Comparison of ENCODE assay signal across 9 cellular contexts in genomic region chr5:133048993-133049725, GRCh38. TPM values are rescaled to one million over a fixed set of nuclear protein-coding genes. Genes with fewer than 3 reads are reported as not detected.
A peak's percentile ranks its signal among the peaks of the same experiment; 100 is the strongest.
DNase-seq lines count a peak whose midpoint lies in the region; ATAC-seq and TF ChIP-seq lines count a peak whose summit lies in the region.
"Had no signal": no experiment of that assay in that cellular context is flagged by ENCODE, and none has a peak within 500 bp of the region (broad histone marks: within the 10 kb centered on the region; RNA-seq: fewer than 3 reads in every experiment).

No MANE protein-coding gene starts in this region.

- ATAC-seq in activated B cell treated with CpG ODN at 0.5 μM for 24 hours (ENCODE audit: low read depth) (no peak), GM19395 (IDR thresholded peaks at IDR 0.05; ENCODE audit: unreplicated experiment) (no peak), HG02763 (IDR thresholded peaks at IDR 0.05; ENCODE audit: unreplicated experiment) (no peak), GM18909 (IDR thresholded peaks at IDR 0.05; ENCODE audit: poor library complexity, unreplicated experiment) (no peak)
- ATAC-seq: stimulated activated naive CD8-positive, alpha-beta T cell treated with anti-CD3 and anti-CD28 coated beads, Interleukin-15, Interleukin-2, amounts not matched to agents 100 U/mL and 50 U/mL, for 24 hours had no signal

- H3K27ac ChIP-seq in iPS-18a (ENCODE audit: low read length) (peak overlapping the region; percentile 6), thyroid gland (peak overlapping the region in 2 of 3 donors; percentile 24 to 29)

- 32 to 33% methylated on average over 6 of the region's 6 CpGs for WGBS in thyroid gland, 2 donors

- CTCF ChIA-PET in activated naive CD4-positive, alpha-beta T cell treated with anti-CD3 and anti-CD28 coated beads, Interleukin-2, amount 10 ng/mL, durations not matched to agents 7 days and 5 days (lab: Charles Lee): interaction anchor here (0.9 kb wide), 1 partner anchor 9 kb away, joined by 3 read pairs; no protein-coding TSS in a partner anchor
- CTCF ChIA-PET in activated B cell treated with CpG ODN at 0.5 μM for 24 hours (lab: Charles Lee): no interaction called here

- no peak for TF ChIP-seq POLR2A in thyroid gland (IDR thresholded peaks at IDR 0.05)

- H3K36me3 Mint-ChIP-seq in activated naive CD4-positive, alpha-beta T cell treated with anti-CD3 and anti-CD28 coated beads, Interleukin-2, amount 10 ng/mL, durations not matched to agents 7 days and 5 days: peaks cover 5% of the 10 kb centered on the region
- H3K36me3 Mint-ChIP-seq in activated B cell treated with CpG ODN at 0.5 μM for 24 hours (ENCODE audit: low read depth): peaks cover 16% of the 10 kb centered on the region

- DNase-seq in activated naive CD4-positive, alpha-beta T cell treated with anti-CD3 and anti-CD28 coated beads, Interleukin-2, amount 10 ng/mL, durations not matched to agents 7 days and 5 days: no peak
- no peak for DNase-seq in activated naive CD4-positive, alpha-beta T cell (lab: John Stamatoyannopoulos, UW)
- no peak for DNase-seq in activated B cell treated with CpG ODN at 0.5 μM for 24 hours
- no peak for DNase-seq in thyroid gland
- DNase-seq: stimulated activated naive CD8-positive, alpha-beta T cell treated with anti-CD3 and anti-CD28 coated beads, Interleukin-15, Interleukin-2, amounts not matched to agents 100 U/mL and 50 U/mL, for 24 hours had no signal

- no peaks in the 10 kb centered on the region for H3K27me3 ChIP-seq in iPS-18a (ENCODE audit: control insufficient read depth, insufficient read depth, low read length)
- no peaks in the 10 kb centered on the region for H3K27me3 ChIP-seq in thyroid gland

- H3K4me3 ChIP-seq in iPS-18a (ENCODE audit: low read length): no peak overlapping the region
- H3K4me3 ChIP-seq in thyroid gland (replicated peaks in 1 of 3): no peak overlapping the region

- H3K9me3 Mint-ChIP-seq in activated naive CD4-positive, alpha-beta T cell treated with anti-CD3 and anti-CD28 coated beads, Interleukin-2, amount 10 ng/mL, durations not matched to agents 7 days and 5 days: no peaks in the 10 kb centered on the region
- H3K9me3 Mint-ChIP-seq in activated B cell treated with CpG ODN at 0.5 μM for 24 hours: no peaks in the 10 kb centered on the region

- no peaks in the 10 kb centered on the region for H3K9me3 ChIP-seq in iPS-18a (ENCODE audit: control insufficient read depth, low read depth, low read length)
- no peaks in the 10 kb centered on the region for H3K9me3 ChIP-seq in thyroid gland

- intact Hi-C loops in activated B cell treated with CpG ODN at 0.5 μM for 24 hours (cut with micrococcal nuclease): no loop called here
- intact Hi-C loops in thyroid gland (cut with DNase I): no loop called here

- H3K27ac Mint-ChIP-seq in activated naive CD4-positive, alpha-beta T cell treated with anti-CD3 and anti-CD28 coated beads, Interleukin-2, amount 10 ng/mL, durations not matched to agents 7 days and 5 days: peak overlapping the region; percentile 16
- peak overlapping the region; percentile 67 for H3K27ac Mint-ChIP-seq in activated B cell treated with CpG ODN at 0.5 μM for 24 hours

- H3K36me3 ChIP-seq in iPS-18a (ENCODE audit: control insufficient read depth, low read depth, low read length) (no peaks in the 10 kb centered on the region), thyroid gland (no peaks in the 10 kb centered on the region)

- H3K4me1 Mint-ChIP-seq in activated naive CD4-positive, alpha-beta T cell treated with anti-CD3 and anti-CD28 coated beads, Interleukin-2, amount 10 ng/mL, durations not matched to agents 7 days and 5 days: peaks cover 31% of the 10 kb centered on the region
- peaks cover 54% of the 10 kb centered on the region for H3K4me1 Mint-ChIP-seq in activated B cell treated with CpG ODN at 0.5 μM for 24 hours

- no peaks in the 10 kb centered on the region for H3K27me3 Mint-ChIP-seq in activated naive CD4-positive, alpha-beta T cell treated with anti-CD3 and anti-CD28 coated beads, Interleukin-2, amount 10 ng/mL, durations not matched to agents 7 days and 5 days
- H3K27me3 Mint-ChIP-seq in activated B cell treated with CpG ODN at 0.5 μM for 24 hours: no peaks in the 10 kb centered on the region

- peak overlapping the region; percentile 5 for H3K4me3 Mint-ChIP-seq in activated naive CD4-positive, alpha-beta T cell treated with anti-CD3 and anti-CD28 coated beads, Interleukin-2, amount 10 ng/mL, durations not matched to agents 7 days and 5 days
- H3K4me3 Mint-ChIP-seq in activated B cell treated with CpG ODN at 0.5 μM for 24 hours: no peak overlapping the region

- POLR2A ChIA-PET in activated B cell treated with CpG ODN at 0.5 μM for 24 hours (lab: Charles Lee): interaction anchor here (1.1 to 4.0 kb wide), 6 partner anchors 10 to 182 kb away, joined by 3 to 132 read pairs (median 7); partner anchors contain the start of genes AFF4 and UQCRQ

- TF ChIP-seq CTCF in activated B cell treated with CpG ODN at 0.5 μM for 24 hours (IDR thresholded peaks at IDR 0.05) (no peak), thyroid gland (IDR thresholded peaks at IDR 0.05) (no peak)

- no peak overlapping the region for H3K9ac ChIP-seq in iPS-18a (ENCODE audit: low read length)

- peaks cover 16% of the 10 kb centered on the region for H3K4me1 ChIP-seq in iPS-18a (ENCODE audit: control insufficient read depth, low read depth, low read length)
- H3K4me1 ChIP-seq in thyroid gland: peaks cover 13 to 21% of the 10 kb centered on the region in 2 donors

RNA-seq across cellular contexts. Expression of gene HSPA4, which starts 2.7 kb away (rescaled TPM):
- total RNA-seq in activated B cell treated with CpG ODN at 0.5 μM for 24 hours (152 and 162 TPM in 2 replicates), thyroid gland (10 to 100 TPM; 49.9 to 72.0 (median 70.5) TPM)

RNA-seq across cellular contexts. Expression of gene ZCCHC10, which starts 22.8 kb away (rescaled TPM):
- total RNA-seq in activated B cell treated with CpG ODN at 0.5 μM for 24 hours: 31.4 and 32.6 TPM in 2 replicates
- total RNA-seq in thyroid gland: 10 to 100 TPM; 24.7 to 43.4 (median 30.7) TPM
